Comparison of ENCODE assay signal across 1 cellular context in genomic region chr15:74396445-74397238, GRCh38.
TF ChIP-seq lines count a peak whose summit lies in the region.

No MANE protein-coding gene starts in this region.

TF ChIP-seq in IMR-90, 13 proteins besides CTCF, POLR2A, EP300 and RAD21 (continued from another document):
- TF ChIP-seq BHLHE40 (IDR thresholded peaks at IDR 0.05; ENCODE audit: low read depth, low read length): peak; percentile 50
- TF ChIP-seq RFX5 (IDR thresholded peaks at IDR 0.05; ENCODE audit: low read depth, low read length): no peak
- no peak for TF ChIP-seq CHD1 (IDR thresholded peaks at IDR 0.05; ENCODE audit: low read depth, low read length)
- TF ChIP-seq, protein P1, sequence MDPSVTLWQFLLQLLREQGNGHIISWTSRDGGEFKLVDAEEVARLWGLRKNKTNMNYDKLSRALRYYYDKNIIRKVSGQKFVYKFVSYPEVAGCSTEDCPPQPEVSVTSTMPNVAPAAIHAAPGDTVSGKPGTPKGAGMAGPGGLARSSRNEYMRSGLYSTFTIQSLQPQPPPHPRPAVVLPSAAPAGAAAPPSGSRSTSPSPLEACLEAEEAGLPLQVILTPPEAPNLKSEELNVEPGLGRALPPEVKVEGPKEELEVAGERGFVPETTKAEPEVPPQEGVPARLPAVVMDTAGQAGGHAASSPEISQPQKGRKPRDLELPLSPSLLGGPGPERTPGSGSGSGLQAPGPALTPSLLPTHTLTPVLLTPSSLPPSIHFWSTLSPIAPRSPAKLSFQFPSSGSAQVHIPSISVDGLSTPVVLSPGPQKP (IDR thresholded peaks at IDR 0.05; ENCODE audit: borderline replicate concordance, low read depth, low read length): no peak
- no peak for TF ChIP-seq MAFK (IDR thresholded peaks at IDR 0.05; ENCODE audit: low read depth, low read length)
- peak; percentile 56; the same call in 1 of the 2 replicates for TF ChIP-seq CEBPB (IDR thresholded peaks at IDR 0.05; ENCODE audit: low read depth, low read length)
- peak; percentile 92 for TF ChIP-seq FOS (IDR thresholded peaks at IDR 0.05; ENCODE audit: low read depth, low read length)
- TF ChIP-seq NFE2L2 (IDR thresholded peaks at IDR 0.05; ENCODE audit: low read depth, low read length): no peak; the same call in 1 of the 2 replicates
